8 cellular contexts compared by ENCODE assay signal in the genomic region with DNA sequence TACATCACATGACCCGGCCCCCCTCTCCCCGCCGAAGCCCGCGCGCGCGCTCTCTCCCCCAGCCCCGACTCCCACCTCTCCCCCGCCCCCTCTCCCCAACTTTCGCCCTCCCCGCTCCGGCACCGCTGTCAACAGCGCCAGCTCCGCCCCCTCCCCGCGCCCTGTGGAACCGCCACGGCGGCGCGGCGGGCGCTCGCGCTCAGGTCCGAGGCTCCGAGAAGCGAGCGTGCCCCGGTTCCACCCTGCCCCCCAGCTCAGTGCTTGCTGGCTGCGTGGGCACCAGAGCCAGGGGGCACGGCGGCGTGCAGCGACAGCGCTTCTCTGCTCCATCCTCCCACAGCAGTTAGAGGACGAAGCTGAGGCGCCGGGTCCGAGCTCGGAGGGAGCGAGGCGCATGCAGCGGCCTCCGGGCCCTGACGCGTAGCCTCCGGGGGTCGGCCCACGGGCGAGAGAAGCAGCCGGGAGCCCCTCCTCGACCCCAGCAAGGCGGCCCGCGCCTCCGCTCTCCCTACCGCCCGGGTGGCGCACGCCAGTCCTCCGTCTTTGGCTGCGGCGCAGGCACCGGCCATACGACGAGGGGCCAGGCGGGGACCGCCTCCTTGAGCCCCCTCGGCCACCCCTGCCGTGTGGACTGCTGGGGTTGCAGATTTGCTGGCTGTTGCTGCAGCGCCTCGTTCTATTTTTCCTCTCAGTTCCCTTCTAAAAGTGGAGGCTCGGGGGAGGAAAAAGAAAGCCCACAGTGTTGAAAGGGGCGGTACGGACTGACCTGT.
DNase-seq lines count a peak whose midpoint lies in the region; ATAC-seq lines count a peak whose summit lies in the region.

No MANE protein-coding gene starts in this region.

- peaks cover 0 to 7% (median 0%) of the 10 kb centered on the region in 3 experiments for H3K36me3 ChIP-seq in naive thymus-derived CD4-positive, alpha-beta T cell (ENCODE audit: control insufficient read depth in 2 of 3, insufficient read depth in 3 of 3, low read length in 3 of 3)

- POLR2A ChIA-PET in naive thymus-derived CD4-positive, alpha-beta T cell (lab: Charles Lee) = interaction anchor here (0.5 to 14.7 kb wide), 32 partner anchors 10 to 1700 kb away, joined by 3 to 363 read pairs (median 4); partner anchors contain the start of genes CAB39L, INTS6, KPNA3 and RNASEH2B

- no peaks in the 10 kb centered on the region for H3K9me3 ChIP-seq in naive thymus-derived CD4-positive, alpha-beta T cell (ENCODE audit: control insufficient read depth in 2 of 3, low read length in 3 of 3)

- CTCF ChIA-PET in naive thymus-derived CD4-positive, alpha-beta T cell (lab: Charles Lee) = interaction anchor here (2.1 to 4.9 kb wide), 3 partner anchors 41 to 787 kb away, joined by 7 to 71 read pairs (median 18); partner anchors contain the start of gene TRIM13

- H3K9me3 Mint-ChIP-seq in naive thymus-derived CD4-positive, alpha-beta T cell = peaks cover 0 to 11% (median 0%) of the 10 kb centered on the region in 11 donors

- peak overlapping the region; percentile 81 for H3K4me3 ChIP-seq in naive thymus-derived CD4-positive, alpha-beta T cell (ENCODE audit: low read length)

- peaks cover 5 to 16% of the 10 kb centered on the region in 2 donors for H3K27me3 ChIP-seq in naive thymus-derived CD4-positive, alpha-beta T cell (ENCODE audit: control insufficient read depth in 2 of 2, insufficient read depth in 2 of 2, low read length in 2 of 2)

- peaks cover 25 to 63% (median 55%) of the 10 kb centered on the region in 7 donors for H3K4me1 Mint-ChIP-seq in naive thymus-derived CD4-positive, alpha-beta T cell

- H3K4me3 Mint-ChIP-seq in naive thymus-derived CD4-positive, alpha-beta T cell = peak overlapping the region; percentile 83 to 95 (median 91)

- H3K27me3 Mint-ChIP-seq in naive thymus-derived CD4-positive, alpha-beta T cell = peaks cover 9 to 22% (median 18%) of the 10 kb centered on the region in 5 donors

- peak overlapping the region; percentile 83 to 97 (median 92) for H3K27ac Mint-ChIP-seq in naive thymus-derived CD4-positive, alpha-beta T cell

- ATAC-seq in HG02840 (IDR thresholded peaks at IDR 0.05; ENCODE audit: low FRiP score, unreplicated experiment) = peak; percentile 17
- ATAC-seq in naive thymus-derived CD4-positive, alpha-beta T cell = no peak

- peaks cover 31 to 36% of the 10 kb centered on the region in 2 donors for H3K4me1 ChIP-seq in naive thymus-derived CD4-positive, alpha-beta T cell (ENCODE audit: control insufficient read depth in 2 of 2, insufficient read depth in 2 of 2, low read length in 2 of 2)

- H3K27ac ChIP-seq in epithelial cell of prostate = peak overlapping the region; percentile 93
- peak overlapping the region; percentile 95 for H3K27ac ChIP-seq in naive thymus-derived CD4-positive, alpha-beta T cell (ENCODE audit: low read depth, low read length)

- intact Hi-C loops in naive thymus-derived CD4-positive, alpha-beta T cell (cut with micrococcal nuclease) = loop anchor here (1.0 to 10.0 kb wide), 25 partner anchors 18 to 1888 kb away; partner anchors contain the start of genes CAB39L (in 2 of the 2), INTS6 (in 2 of the 2), SETDB2 (in 2 of the 2) and SPRYD7 (in 2 of the 2)

- H3K36me3 Mint-ChIP-seq in naive thymus-derived CD4-positive, alpha-beta T cell = peaks cover 0 to 20% (median 0%) of the 10 kb centered on the region in 5 donors

- peak; percentile 81 for DNase-seq in DMS 273 (lab: John Stamatoyannopoulos, UW; ENCODE audit: unreplicated experiment)
- no peak for DNase-seq in DMS 273 treated with DMSO at 0.1 percent for 48 hours (lab: John Stamatoyannopoulos, UW)
- peak; percentile 46 for DNase-seq in NCI-H510A (lab: John Stamatoyannopoulos, UW)
- peak; percentile 92 for DNase-seq in activated T-cell treated with anti-CD3 and anti-CD28 coated beads for 1 hour (ENCODE audit: low read depth)
- no peak for DNase-seq in epithelial cell of prostate (ENCODE audit: low read depth, low spot score)
- DNase-seq in naive thymus-derived CD4-positive, alpha-beta T cell = peak in 8 of 9 donors; percentile 62 to 98 (median 94)
- DNase-seq in stimulated activated naive CD4-positive, alpha-beta T cell treated with Interleukin-2 at 50 U/mL for 16 hours (lab: John Stamatoyannopoulos, UW) = peak; percentile 93

Comparison
In these comparisons a context has a peak if more than half of its experiments do, and no peak if none do; other contexts are left out.
1. DNase-seq: peak in DMS 273 (single experiment), NCI-H510A (single experiment), activated T-cell treated with anti-CD3 and anti-CD28 coated beads for 1 hour (single experiment), naive thymus-derived CD4-positive, alpha-beta T cell (8 of 9) and stimulated activated naive CD4-positive, alpha-beta T cell treated with Interleukin-2 at 50 U/mL for 16 hours (single experiment); none in DMS 273 treated with DMSO at 0.1 percent for 48 hours (single experiment) and epithelial cell of prostate (single experiment).